Comparison of ENCODE assay signal across 8 cellular contexts in genomic region chr9:16726023-16726422, GRCh38.
DNase-seq lines count a peak whose midpoint lies in the region; ATAC-seq, FAIRE-seq and TF ChIP-seq lines count a peak whose summit lies in the region.

No MANE protein-coding gene starts in this region.

- peaks cover 38% of the 10 kb centered on the region for H3F3A ChIP-seq in GM23248 (ENCODE audit: insufficient read depth)

- no peak overlapping the region for H2AFZ ChIP-seq in GM23248

- H3K79me2 ChIP-seq in GM23248 (ENCODE audit: insufficient read depth) = peaks cover 81% of the 10 kb centered on the region

- in situ Hi-C loops in GM23248 (cut with MboI) (no loop called here), G401 (cut with HindIII; ENCODE audit: low sequenced_read_pairs) (no loop called here), GM13977 (cut with MboI; ENCODE audit: low pct_unique_long_range_greater_than_20kb, low sequenced_read_pairs, unreplicated experiment) (no loop called here)

- no peaks in the 10 kb centered on the region for H3K27me3 ChIP-seq in GM23248 (replicated peaks; ENCODE audit: insufficient read depth)

- no peaks in the 10 kb centered on the region for H3K9me2 ChIP-seq in GM23248 (ENCODE audit: insufficient read depth)

- H3K9ac ChIP-seq in GM23248 = peak overlapping the region; percentile 90

- no peaks in the 10 kb centered on the region for H4K20me1 ChIP-seq in GM23248 (ENCODE audit: insufficient read depth)

- H3K9me3 ChIP-seq in GM23248 (ENCODE audit: low read depth) = no peaks in the 10 kb centered on the region

- H3K36me3 ChIP-seq in GM23248 (ENCODE audit: low read depth) = no peaks in the 10 kb centered on the region

- peak; percentile 58 for DNase-seq in GM23248
- DNase-seq in RCC 7860 (ENCODE audit: low spot score) = peak; percentile 42
- peak; percentile 73 for DNase-seq in fibroblast of pulmonary artery (ENCODE audit: low read depth)
- peak; percentile 20 for DNase-seq in retina
- no peak for DNase-seq in G401 (ENCODE audit: low spot score)
- no peak for DNase-seq in GM13977 (ENCODE audit: low spot score)

- H3K4me3 ChIP-seq in GM23248 (peak overlapping the region; percentile 82), fibroblast of pulmonary artery (replicated peaks; ENCODE audit: low read depth, low read length) (peak overlapping the region; percentile 76)

- H3K4me1 ChIP-seq in GM23248 (ENCODE audit: insufficient read depth) = peaks cover 59% of the 10 kb centered on the region

- no peak for FAIRE-seq in RCC 7860 (lab: Jason Lieb, UNC)

- no peak for ATAC-seq in HG03432 (IDR thresholded peaks at IDR 0.05; ENCODE audit: unreplicated experiment)
- no peak for ATAC-seq in HG03457 (IDR thresholded peaks at IDR 0.05; ENCODE audit: unreplicated experiment)

- 67 to 68% methylated on average over 7 of the region's 7 CpGs for WGBS in GM23248 (ENCODE audit: low coverage in 1 of 2, low lambda C conversion rate in 2 of 2, missing lambda C conversion rate in 2 of 2), 2 experiments

- peak overlapping the region; percentile 91 for H3K4me2 ChIP-seq in GM23248 (ENCODE audit: unreplicated experiment)

- peak overlapping the region; percentile 89 for H3K27ac ChIP-seq in GM23248

- TF ChIP-seq CTCF in fibroblast of pulmonary artery (IDR thresholded peaks at IDR 0.05; ENCODE audit: low read length, missing control alignments) = peak; percentile 28
- TF ChIP-seq CTCF in GM13977 (IDR thresholded peaks at IDR 0.05; ENCODE audit: extremely low read depth, insufficient read depth, missing control alignments) = no peak

Comparison
In these comparisons a context has a peak if more than half of its experiments do, and no peak if none do; other contexts are left out.
1. DNase-seq: peak in GM23248 (single experiment), RCC 7860 (single experiment), fibroblast of pulmonary artery (single experiment) and retina (single experiment); none in G401 (single experiment) and GM13977 (single experiment).